23 cellular contexts compared by ENCODE assay signal in genomic region chr20:32070690-32071213, GRCh38. TPM values are rescaled to one million over a fixed set of nuclear protein-coding genes. Genes with fewer than 3 reads are reported as not detected.
"Had no signal": no experiment of that assay in that cellular context is flagged by ENCODE, and none has a peak within 500 bp of the region (broad histone marks: within the 10 kb centered on the region; RNA-seq: fewer than 3 reads in every experiment).

No MANE protein-coding gene starts in this region.

- H3K9me3 ChIP-seq: esophagus muscularis mucosa, gastroesophageal sphincter, heart left ventricle, left ventricle myocardium inferior, prostate gland, suprapubic skin, transverse colon, vagina had no signal

- ATAC-seq: activated CD8-positive, alpha-beta memory T cell treated with anti-CD3 and anti-CD28 coated beads, Interleukin-2, amount 10 ng/mL, durations not matched to agents 7 days and 5 days; gastroesophageal sphincter; heart left ventricle; right cardiac atrium; stimulated activated naive CD8-positive, alpha-beta T cell treated with anti-CD3 and anti-CD28 coated beads, Interleukin-15, amount 100 ng/mL, for 72 hours had no signal

- H3K27ac ChIP-seq: esophagus muscularis mucosa, gastroesophageal sphincter, left ventricle myocardium inferior, prostate gland, suprapubic skin, transverse colon, vagina had no signal

- H3K4me1 ChIP-seq: esophagus muscularis mucosa, gastroesophageal sphincter, left ventricle myocardium inferior, prostate gland, suprapubic skin, transverse colon, vagina had no signal

- H3K4me3 ChIP-seq: esophagus muscularis mucosa, gastroesophageal sphincter, heart left ventricle, left ventricle myocardium inferior, prostate gland, skin epidermis, suprapubic skin, transverse colon, vagina had no signal

- H3K27me3 ChIP-seq: vagina had no signal

- H3K36me3 ChIP-seq: esophagus muscularis mucosa, gastroesophageal sphincter, left ventricle myocardium inferior, prostate gland, suprapubic skin, transverse colon, vagina had no signal

- FAIRE-seq: bronchial epithelial cell, endothelial cell of umbilical vein, TTC549 had no signal

- DNase-seq: activated CD4-positive, alpha-beta memory T cell treated with anti-CD3 and anti-CD28 coated beads, Interleukin-2, amount 10 ng/mL, durations not matched to agents 7 days and 5 days; activated CD4-positive, alpha-beta T cell treated with anti-CD3 and anti-CD28 coated beads for 48 hours; activated CD8-positive, alpha-beta memory T cell treated with anti-CD3 and anti-CD28 coated beads, Interleukin-2, amount 10 ng/mL, durations not matched to agents 7 days and 5 days; effector memory CD4-positive, alpha-beta T cell; heart left ventricle; left ventricle myocardium inferior; mammary epithelial cell; right cardiac atrium; stimulated activated CD4-positive, alpha-beta T cell treated with anti-CD3 and anti-CD28 coated beads, Interleukin-15, amount 100 ng/mL, for 24 hours; stimulated activated CD4-positive, alpha-beta T cell treated with anti-CD3 and anti-CD28 coated beads, Interleukin-2, amount 100 ng/mL, for 48 hours; stimulated activated naive CD8-positive, alpha-beta T cell treated with anti-CD3 and anti-CD28 coated beads, Interleukin-15, amount 100 ng/mL, for 72 hours; transverse colon had no signal

RNA-seq across cellular contexts. Expression of gene HCK, which starts 18.7 kb away (rescaled TPM):
- total RNA-seq: activated CD8-positive, alpha-beta memory T cell treated with anti-CD3 and anti-CD28 coated beads, Interleukin-2, amount 10 ng/mL, durations not matched to agents 7 days and 5 days; endothelial cell of umbilical vein; mammary epithelial cell; myocyte; osteocyte had no signal
- polyA plus RNA-seq: endothelial cell of umbilical vein, mammary epithelial cell had no signal
